In genomic region chr17:36482611-36483504, GRCh38 we compare ENCODE assay signal across 8 cellular contexts. TPM values are rescaled to one million over a fixed set of nuclear protein-coding genes. Genes with fewer than 3 reads are reported as not detected.
DNase-seq lines count a peak whose midpoint lies in the region; ATAC-seq lines count a peak whose summit lies in the region.

No MANE protein-coding gene starts in this region.

- no peaks in the 10 kb centered on the region for H3K36me3 Mint-ChIP-seq in natural killer cell treated with Interleukin-12 subunit alpha and Interleukin-12 subunit beta and Interleukin-15 and Interleukin-18, amount 100 ng/mL, for 72 hours
- H3K36me3 Mint-ChIP-seq in stimulated activated effector memory CD8-positive, alpha-beta T cell treated with anti-CD3 and anti-CD28 coated beads, Interleukin-12 subunit alpha, Interleukin-12 subunit beta, amount 100 ng/mL, for 72 hours: peaks cover 15% of the 10 kb centered on the region

- H3K4me3 ChIP-seq in Jurkat, Clone E6-1 (ENCODE audit: low read length): no peak overlapping the region

- no peaks in the 10 kb centered on the region for H3K9me3 Mint-ChIP-seq in natural killer cell treated with Interleukin-12 subunit alpha and Interleukin-12 subunit beta and Interleukin-15 and Interleukin-18, amount 100 ng/mL, for 72 hours
- no peaks in the 10 kb centered on the region for H3K9me3 Mint-ChIP-seq in stimulated activated effector memory CD8-positive, alpha-beta T cell treated with anti-CD3 and anti-CD28 coated beads, Interleukin-12 subunit alpha, Interleukin-12 subunit beta, amount 100 ng/mL, for 72 hours

- peaks cover 21 to 22% of the 10 kb centered on the region in 2 donors for H3K27me3 Mint-ChIP-seq in natural killer cell treated with Interleukin-12 subunit alpha and Interleukin-12 subunit beta and Interleukin-15 and Interleukin-18, amount 100 ng/mL, for 72 hours

- H3K27ac Mint-ChIP-seq in natural killer cell treated with Interleukin-12 subunit alpha and Interleukin-12 subunit beta and Interleukin-15 and Interleukin-18, amount 100 ng/mL, for 72 hours: no peak overlapping the region
- peak overlapping the region; percentile 64 for H3K27ac Mint-ChIP-seq in stimulated activated effector memory CD8-positive, alpha-beta T cell treated with anti-CD3 and anti-CD28 coated beads, Interleukin-12 subunit alpha, Interleukin-12 subunit beta, amount 100 ng/mL, for 72 hours

- ATAC-seq in natural killer cell treated with Interleukin-12 subunit alpha and Interleukin-12 subunit beta and Interleukin-15 and Interleukin-18, amount 100 ng/mL, for 72 hours: peak; percentile 81 to 85
- ATAC-seq in stimulated activated effector memory CD8-positive, alpha-beta T cell treated with anti-CD3 and anti-CD28 coated beads, Interleukin-12 subunit alpha, Interleukin-12 subunit beta, amount 100 ng/mL, for 72 hours: peak; percentile 85
- no peak for ATAC-seq in GM21786 (IDR thresholded peaks at IDR 0.05; ENCODE audit: unreplicated experiment)

- no peaks in the 10 kb centered on the region for H3K36me3 ChIP-seq in ES-I3 (ENCODE audit: insufficient read depth, low read length)

- peak overlapping the region; percentile 69 for H3K4me3 Mint-ChIP-seq in natural killer cell treated with Interleukin-12 subunit alpha and Interleukin-12 subunit beta and Interleukin-15 and Interleukin-18, amount 100 ng/mL, for 72 hours
- H3K4me3 Mint-ChIP-seq in stimulated activated effector memory CD8-positive, alpha-beta T cell treated with anti-CD3 and anti-CD28 coated beads, Interleukin-12 subunit alpha, Interleukin-12 subunit beta, amount 100 ng/mL, for 72 hours: peak overlapping the region; percentile 60

- peaks cover 17 to 22% of the 10 kb centered on the region in 2 donors for H3K4me1 Mint-ChIP-seq in natural killer cell treated with Interleukin-12 subunit alpha and Interleukin-12 subunit beta and Interleukin-15 and Interleukin-18, amount 100 ng/mL, for 72 hours (ENCODE audit: low read depth in 2 of 2)
- H3K4me1 Mint-ChIP-seq in stimulated activated effector memory CD8-positive, alpha-beta T cell treated with anti-CD3 and anti-CD28 coated beads, Interleukin-12 subunit alpha, Interleukin-12 subunit beta, amount 100 ng/mL, for 72 hours: peaks cover 31% of the 10 kb centered on the region

- 0 out of 2 replicates have a peak, but pooled peaks cover 4% of the 10 kb centered on the region for H3K9me3 ChIP-seq in ES-I3 (ENCODE audit: control insufficient read depth, insufficient read depth, low read length)

- 0 out of 2 replicates have a peak, but pooled peaks cover 5% of the 10 kb centered on the region for H3K4me1 ChIP-seq in ES-I3 (ENCODE audit: insufficient read depth, low read length)

- DNase-seq in Jurkat, Clone E6-1 (ENCODE audit: low read depth, low spot score): peak; percentile 34
- DNase-seq in RPMI7951 (ENCODE audit: low read depth) (peak; percentile 70), fibroblast of the conjunctiva (ENCODE audit: low read depth) (peak; percentile 55)
- peak; percentile 66 for DNase-seq in activated effector memory CD4-positive, alpha-beta T cell treated with Interleukin-2 at 50 U/mL for 16 hours
- DNase-seq in natural killer cell treated with Interleukin-12 subunit alpha and Interleukin-12 subunit beta and Interleukin-15 and Interleukin-18, amount 100 ng/mL, for 72 hours (ENCODE audit: low spot score): peak; percentile 82
- DNase-seq in stimulated activated effector memory CD8-positive, alpha-beta T cell treated with anti-CD3 and anti-CD28 coated beads, Interleukin-12 subunit alpha, Interleukin-12 subunit beta, amount 100 ng/mL, for 72 hours (ENCODE audit: low spot score in 2 of 2): peak; percentile 92 to 93

- H3K9ac ChIP-seq in ES-I3 (ENCODE audit: low read depth, low read length): peak overlapping the region; percentile 14; the same call in 1 of the 2 replicates

RNA-seq across cellular contexts. Expression of gene ZNHIT3, which starts 3.6 kb away (rescaled TPM):
- polyA plus RNA-seq in Jurkat, Clone E6-1 (2012; ENCODE audit: insufficient read depth, insufficient read length): 102 TPM
- 35.0 and 41.0 TPM in 2 replicates for total RNA-seq in RPMI7951 (2014; rRNA removed; shearing (Covaris generic))
- total RNA-seq in natural killer cell treated with Interleukin-12 subunit alpha and Interleukin-12 subunit beta and Interleukin-15 and Interleukin-18, amount 100 ng/mL, for 72 hours: 10 to 100 TPM; 36.8 to 38.1 TPM

RNA-seq across cellular contexts. Expression of gene MYO19, which starts 51.8 kb away (rescaled TPM):
- polyA plus RNA-seq in Jurkat, Clone E6-1 (2012; ENCODE audit: insufficient read depth, insufficient read length): 79.1 TPM
- 28.8 and 39.7 TPM in 2 replicates for total RNA-seq in RPMI7951 (2014; rRNA removed; shearing (Covaris generic))
- total RNA-seq in natural killer cell treated with Interleukin-12 subunit alpha and Interleukin-12 subunit beta and Interleukin-15 and Interleukin-18, amount 100 ng/mL, for 72 hours: 100 to 1,000 TPM; 103 to 333 TPM

RNA-seq across cellular contexts. Expression of gene PIGW, which starts 51.9 kb away (rescaled TPM):
- 7.7 TPM for polyA plus RNA-seq in Jurkat, Clone E6-1 (2012; ENCODE audit: insufficient read depth, insufficient read length)
- 8.4 and 8.5 TPM in 2 replicates for total RNA-seq in RPMI7951 (2014; rRNA removed; shearing (Covaris generic))
- 10 to 100 TPM; 13.0 to 21.5 TPM for total RNA-seq in natural killer cell treated with Interleukin-12 subunit alpha and Interleukin-12 subunit beta and Interleukin-15 and Interleukin-18, amount 100 ng/mL, for 72 hours

Comparison
In these comparisons a context has a peak if more than half of its experiments do, and no peak if none do; other contexts are left out.
1. DNase-seq: peak in every context shown above with its lines; median percentile 92 in stimulated activated effector memory CD8-positive, alpha-beta T cell treated with anti-CD3 and anti-CD28 coated beads, Interleukin-12 subunit alpha, Interleukin-12 subunit beta, amount 100 ng/mL, for 72 hours; 82 in natural killer cell treated with Interleukin-12 subunit alpha and Interleukin-12 subunit beta and Interleukin-15 and Interleukin-18, amount 100 ng/mL, for 72 hours; 70 in RPMI7951; 66 in activated effector memory CD4-positive, alpha-beta T cell treated with Interleukin-2 at 50 U/mL for 16 hours; 55 in fibroblast of the conjunctiva; 34 in Jurkat, Clone E6-1.